8 cellular contexts compared by ENCODE assay signal in genomic region chr14:51860836-51861583, GRCh38. TPM values are rescaled to one million over a fixed set of nuclear protein-coding genes. Genes with fewer than 3 reads are reported as not detected.
DNase-seq lines count a peak whose midpoint lies in the region; ATAC-seq lines count a peak whose summit lies in the region.

No MANE protein-coding gene starts in this region.

- no peaks in the 10 kb centered on the region for H3K9me3 ChIP-seq in naive thymus-derived CD4-positive, alpha-beta T cell (ENCODE audit: control insufficient read depth in 2 of 3, low read length in 3 of 3)

- H3K4me1 Mint-ChIP-seq in activated CD8-positive, alpha-beta memory T cell treated with anti-CD3 and anti-CD28 coated beads, Interleukin-2, amount 10 ng/mL, durations not matched to agents 7 days and 5 days, result peaks cover 46% of the 10 kb centered on the region
- peaks cover 61% of the 10 kb centered on the region for H3K4me1 Mint-ChIP-seq in dendritic cell treated with granulocyte-macrophage colony-stimulating factor and Interleukin-4, amounts not matched to agents 40 ng/mL and 50 ng/mL, for 4 days (ENCODE audit: low read depth)
- peaks cover 42 to 71% (median 59%) of the 10 kb centered on the region in 7 donors for H3K4me1 Mint-ChIP-seq in naive thymus-derived CD4-positive, alpha-beta T cell

- H3K4me3 Mint-ChIP-seq in activated CD8-positive, alpha-beta memory T cell treated with anti-CD3 and anti-CD28 coated beads, Interleukin-2, amount 10 ng/mL, durations not matched to agents 7 days and 5 days, result peak overlapping the region; percentile 87
- H3K4me3 Mint-ChIP-seq in dendritic cell treated with granulocyte-macrophage colony-stimulating factor and Interleukin-4, amounts not matched to agents 40 ng/mL and 50 ng/mL, for 4 days, result peak overlapping the region; percentile 83
- H3K4me3 Mint-ChIP-seq in naive thymus-derived CD4-positive, alpha-beta T cell, result peak overlapping the region; percentile 89 to 99 (median 96)

- intact Hi-C loops in dendritic cell treated with granulocyte-macrophage colony-stimulating factor and Interleukin-4, amounts not matched to agents 40 ng/mL and 50 ng/mL, for 4 days (cut with micrococcal nuclease), result loop anchor here (2.0 to 10.0 kb wide), 3 partner anchors 16 to 206 kb away; partner anchors contain the start of gene FRMD6
- intact Hi-C loops in naive thymus-derived CD4-positive, alpha-beta T cell (cut with micrococcal nuclease), result loop anchor here (1.0 to 10.0 kb wide), 17 partner anchors 7 to 1889 kb away; partner anchors contain the start of genes PTGER2 (in 2 of the 2), GPR137C (in 1 of the 2), RTRAF (in 1 of the 2) and TMX1 (in 1 of the 2)

- ATAC-seq in activated CD8-positive, alpha-beta memory T cell treated with anti-CD3 and anti-CD28 coated beads, Interleukin-2, amount 10 ng/mL, durations not matched to agents 7 days and 5 days, result no peak
- ATAC-seq in naive thymus-derived CD4-positive, alpha-beta T cell, result peak; percentile 24

- POLR2A ChIA-PET in naive thymus-derived CD4-positive, alpha-beta T cell (lab: Charles Lee), result interaction anchor here (0.7 to 5.4 kb wide), 16 partner anchors 8 to 1068 kb away, joined by 3 to 83 read pairs (median 4); no protein-coding TSS in a partner anchor

- peaks cover 35 to 51% of the 10 kb centered on the region in 2 donors for H3K4me1 ChIP-seq in naive thymus-derived CD4-positive, alpha-beta T cell (ENCODE audit: control insufficient read depth in 2 of 2, insufficient read depth in 2 of 2, low read length in 2 of 2)

- DNase-seq in activated CD8-positive, alpha-beta memory T cell treated with anti-CD3 and anti-CD28 coated beads, Interleukin-2, amount 10 ng/mL, durations not matched to agents 7 days and 5 days, result no peak
- DNase-seq in activated CD8-positive, alpha-beta memory T cell treated with anti-CD3 and anti-CD28 coated beads for 24 hours, result no peak
- DNase-seq in NCI-H2227 treated with DMSO at 0.1 percent for 48 hours (lab: John Stamatoyannopoulos, UW) (peak; percentile 41), 8988T (no peak)
- DNase-seq in naive thymus-derived CD4-positive, alpha-beta T cell, result no peak
- DNase-seq in stimulated activated CD4-positive, alpha-beta T cell treated with anti-CD3 and anti-CD28 coated beads, Interleukin-1b, Interleukin-23, amount 100 ng/mL, for 48 hours, result no peak
- DNase-seq in activated CD4-positive, alpha-beta T cell treated with anti-CD3 and anti-CD28 coated beads, Interleukin-2, amount 50 U/mL, for 4 hours, result no peak

- H3K4me3 ChIP-seq in naive thymus-derived CD4-positive, alpha-beta T cell (ENCODE audit: low read length), result peak overlapping the region; percentile 65

- peaks cover 44% of the 10 kb centered on the region for H3K36me3 Mint-ChIP-seq in activated CD8-positive, alpha-beta memory T cell treated with anti-CD3 and anti-CD28 coated beads, Interleukin-2, amount 10 ng/mL, durations not matched to agents 7 days and 5 days
- peaks cover 5% of the 10 kb centered on the region for H3K36me3 Mint-ChIP-seq in dendritic cell treated with granulocyte-macrophage colony-stimulating factor and Interleukin-4, amounts not matched to agents 40 ng/mL and 50 ng/mL, for 4 days (ENCODE audit: low read depth)
- peaks cover 0 to 32% (median 0%) of the 10 kb centered on the region in 5 donors for H3K36me3 Mint-ChIP-seq in naive thymus-derived CD4-positive, alpha-beta T cell

- no peaks in the 10 kb centered on the region for H3K27me3 Mint-ChIP-seq in activated CD8-positive, alpha-beta memory T cell treated with anti-CD3 and anti-CD28 coated beads, Interleukin-2, amount 10 ng/mL, durations not matched to agents 7 days and 5 days
- H3K27me3 Mint-ChIP-seq in dendritic cell treated with granulocyte-macrophage colony-stimulating factor and Interleukin-4, amounts not matched to agents 40 ng/mL and 50 ng/mL, for 4 days, result no peaks in the 10 kb centered on the region
- H3K27me3 Mint-ChIP-seq in naive thymus-derived CD4-positive, alpha-beta T cell, result no peaks in the 10 kb centered on the region

- CTCF ChIA-PET in activated CD8-positive, alpha-beta memory T cell treated with anti-CD3 and anti-CD28 coated beads, Interleukin-2, amount 10 ng/mL, durations not matched to agents 7 days and 5 days (lab: Charles Lee), result interaction anchor here (1.0 to 4.4 kb wide), 9 partner anchors 8 to 208 kb away, joined by 3 to 34 read pairs (median 5); no protein-coding TSS in a partner anchor
- CTCF ChIA-PET in naive thymus-derived CD4-positive, alpha-beta T cell (lab: Charles Lee), result interaction anchor here (0.6 to 2.1 kb wide), 7 partner anchors 14 to 117 kb away, joined by 3 to 10 read pairs (median 3); no protein-coding TSS in a partner anchor

- H3K27me3 ChIP-seq in naive thymus-derived CD4-positive, alpha-beta T cell (ENCODE audit: control insufficient read depth in 2 of 2, insufficient read depth in 2 of 2, low read length in 2 of 2), result no peaks in the 10 kb centered on the region

- H3K9me3 Mint-ChIP-seq in activated CD8-positive, alpha-beta memory T cell treated with anti-CD3 and anti-CD28 coated beads, Interleukin-2, amount 10 ng/mL, durations not matched to agents 7 days and 5 days (ENCODE audit: low read depth), result peaks cover 6% of the 10 kb centered on the region
- H3K9me3 Mint-ChIP-seq in dendritic cell treated with granulocyte-macrophage colony-stimulating factor and Interleukin-4, amounts not matched to agents 40 ng/mL and 50 ng/mL, for 4 days, result no peaks in the 10 kb centered on the region
- peaks cover 0 to 6% (median 0%) of the 10 kb centered on the region in 11 donors for H3K9me3 Mint-ChIP-seq in naive thymus-derived CD4-positive, alpha-beta T cell

- H3K27ac Mint-ChIP-seq in activated CD8-positive, alpha-beta memory T cell treated with anti-CD3 and anti-CD28 coated beads, Interleukin-2, amount 10 ng/mL, durations not matched to agents 7 days and 5 days, result peak overlapping the region; percentile 94
- peak overlapping the region; percentile 79 for H3K27ac Mint-ChIP-seq in dendritic cell treated with granulocyte-macrophage colony-stimulating factor and Interleukin-4, amounts not matched to agents 40 ng/mL and 50 ng/mL, for 4 days
- peak overlapping the region; percentile 88 to 99 (median 96) for H3K27ac Mint-ChIP-seq in naive thymus-derived CD4-positive, alpha-beta T cell

- H3K36me3 ChIP-seq in naive thymus-derived CD4-positive, alpha-beta T cell (ENCODE audit: control insufficient read depth in 2 of 3, insufficient read depth in 3 of 3, low read length in 3 of 3), result no peaks in the 10 kb centered on the region

- peak overlapping the region; percentile 90 for H3K27ac ChIP-seq in naive thymus-derived CD4-positive, alpha-beta T cell (ENCODE audit: low read depth, low read length)

RNA-seq across cellular contexts. Expression of gene GNG2, which starts 0.6 kb away (rescaled TPM):
- total RNA-seq in activated CD8-positive, alpha-beta memory T cell treated with anti-CD3 and anti-CD28 coated beads, Interleukin-2, amount 10 ng/mL, durations not matched to agents 7 days and 5 days, result 100 to 1,000 TPM; 243 to 257 TPM
- 100 to 1,000 TPM in 3 of 5 experiments, 10 to 100 TPM in 2; 62.1 to 199 (median 106) TPM for total RNA-seq in naive thymus-derived CD4-positive, alpha-beta T cell
- polyA plus RNA-seq in naive thymus-derived CD4-positive, alpha-beta T cell, result 100 to 1,000 TPM; 117 to 135 TPM
